ENCODE assay signal across 1 cellular context in the genomic region with DNA sequence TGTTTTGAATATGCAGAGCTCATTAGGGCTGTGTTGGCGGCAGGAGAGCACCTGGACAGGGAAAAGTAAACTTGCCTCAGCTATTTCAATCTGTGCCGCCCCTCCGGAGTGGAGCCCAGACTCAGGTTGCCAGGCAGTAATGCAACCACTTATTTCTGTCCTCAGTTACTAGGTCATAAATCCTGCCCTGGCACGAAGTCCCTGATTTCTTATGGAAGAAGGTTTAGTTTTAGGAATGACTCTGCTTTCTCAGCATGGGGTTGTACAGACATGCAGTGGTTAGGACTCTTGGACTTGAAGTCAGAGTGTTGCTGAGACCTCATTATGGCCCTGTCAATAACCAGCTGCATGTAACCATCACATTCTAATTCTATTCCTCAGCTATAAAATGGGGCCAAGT.
TF ChIP-seq lines count a peak whose summit lies in the region.

No MANE protein-coding gene starts in this region.

TF ChIP-seq in GM23338, 12 proteins besides CTCF, POLR2A, EP300 and RAD21 (continued from another document):
- TF ChIP-seq, protein P1, sequence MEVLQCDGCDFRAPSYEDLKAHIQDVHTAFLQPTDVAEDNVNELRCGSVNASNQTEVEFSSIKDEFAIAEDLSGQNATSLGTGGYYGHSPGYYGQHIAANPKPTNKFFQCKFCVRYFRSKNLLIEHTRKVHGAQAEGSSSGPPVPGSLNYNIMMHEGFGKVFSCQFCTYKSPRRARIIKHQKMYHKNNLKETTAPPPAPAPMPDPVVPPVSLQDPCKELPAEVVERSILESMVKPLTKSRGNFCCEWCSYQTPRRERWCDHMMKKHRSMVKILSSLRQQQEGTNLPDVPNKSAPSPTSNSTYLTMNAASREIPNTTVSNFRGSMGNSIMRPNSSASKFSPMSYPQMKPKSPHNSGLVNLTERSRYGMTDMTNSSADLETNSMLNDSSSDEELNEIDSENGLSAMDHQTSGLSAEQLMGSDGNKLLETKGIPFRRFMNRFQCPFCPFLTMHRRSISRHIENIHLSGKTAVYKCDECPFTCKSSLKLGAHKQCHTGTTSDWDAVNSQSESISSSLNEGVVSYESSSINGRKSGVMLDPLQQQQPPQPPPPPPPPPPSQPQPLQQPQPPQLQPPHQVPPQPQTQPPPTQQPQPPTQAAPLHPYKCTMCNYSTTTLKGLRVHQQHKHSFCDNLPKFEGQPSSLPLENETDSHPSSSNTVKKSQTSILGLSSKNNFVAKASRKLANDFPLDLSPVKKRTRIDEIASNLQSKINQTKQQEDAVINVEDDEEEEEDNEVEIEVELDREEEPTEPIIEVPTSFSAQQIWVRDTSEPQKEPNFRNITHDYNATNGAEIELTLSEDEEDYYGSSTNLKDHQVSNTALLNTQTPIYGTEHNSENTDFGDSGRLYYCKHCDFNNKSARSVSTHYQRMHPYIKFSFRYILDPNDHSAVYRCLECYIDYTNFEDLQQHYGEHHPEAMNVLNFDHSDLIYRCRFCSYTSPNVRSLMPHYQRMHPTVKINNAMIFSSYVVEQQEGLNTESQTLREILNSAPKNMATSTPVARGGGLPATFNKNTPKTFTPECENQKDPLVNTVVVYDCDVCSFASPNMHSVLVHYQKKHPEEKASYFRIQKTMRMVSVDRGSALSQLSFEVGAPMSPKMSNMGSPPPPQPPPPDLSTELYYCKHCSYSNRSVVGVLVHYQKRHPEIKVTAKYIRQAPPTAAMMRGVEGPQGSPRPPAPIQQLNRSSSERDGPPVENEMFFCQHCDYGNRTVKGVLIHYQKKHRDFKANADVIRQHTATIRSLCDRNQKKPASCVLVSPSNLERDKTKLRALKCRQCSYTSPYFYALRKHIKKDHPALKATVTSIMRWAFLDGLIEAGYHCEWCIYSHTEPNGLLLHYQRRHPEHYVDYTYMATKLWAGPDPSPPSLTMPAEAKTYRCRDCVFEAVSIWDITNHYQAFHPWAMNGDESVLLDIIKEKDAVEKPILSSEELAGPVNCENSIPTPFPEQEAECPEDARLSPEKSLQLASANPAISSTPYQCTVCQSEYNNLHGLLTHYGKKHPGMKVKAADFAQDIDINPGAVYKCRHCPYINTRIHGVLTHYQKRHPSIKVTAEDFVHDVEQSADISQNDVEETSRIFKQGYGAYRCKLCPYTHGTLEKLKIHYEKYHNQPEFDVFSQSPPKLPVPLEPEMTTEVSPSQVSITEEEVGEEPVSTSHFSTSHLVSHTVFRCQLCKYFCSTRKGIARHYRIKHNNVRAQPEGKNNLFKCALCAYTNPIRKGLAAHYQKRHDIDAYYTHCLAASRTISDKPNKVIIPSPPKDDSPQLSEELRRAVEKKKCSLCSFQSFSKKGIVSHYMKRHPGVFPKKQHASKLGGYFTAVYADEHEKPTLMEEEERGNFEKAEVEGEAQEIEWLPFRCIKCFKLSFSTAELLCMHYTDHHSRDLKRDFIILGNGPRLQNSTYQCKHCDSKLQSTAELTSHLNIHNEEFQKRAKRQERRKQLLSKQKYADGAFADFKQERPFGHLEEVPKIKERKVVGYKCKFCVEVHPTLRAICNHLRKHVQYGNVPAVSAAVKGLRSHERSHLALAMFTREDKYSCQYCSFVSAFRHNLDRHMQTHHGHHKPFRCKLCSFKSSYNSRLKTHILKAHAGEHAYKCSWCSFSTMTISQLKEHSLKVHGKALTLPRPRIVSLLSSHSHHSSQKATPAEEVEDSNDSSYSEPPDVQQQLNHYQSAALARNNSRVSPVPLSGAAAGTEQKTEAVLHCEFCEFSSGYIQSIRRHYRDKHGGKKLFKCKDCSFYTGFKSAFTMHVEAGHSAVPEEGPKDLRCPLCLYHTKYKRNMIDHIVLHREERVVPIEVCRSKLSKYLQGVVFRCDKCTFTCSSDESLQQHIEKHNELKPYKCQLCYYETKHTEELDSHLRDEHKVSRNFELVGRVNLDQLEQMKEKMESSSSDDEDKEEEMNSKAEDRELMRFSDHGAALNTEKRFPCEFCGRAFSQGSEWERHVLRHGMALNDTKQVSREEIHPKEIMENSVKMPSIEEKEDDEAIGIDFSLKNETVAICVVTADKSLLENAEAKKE (CRISPR knock-in tag; IDR thresholded peaks at IDR 0.05), result no peak
- no peak for TF ChIP-seq JUNB (IDR thresholded peaks at IDR 0.05; ENCODE audit: unreplicated experiment)
- no peak for TF ChIP-seq EZH2phosphoT487 (IDR thresholded peaks at IDR 0.05; ENCODE audit: unreplicated experiment)
- TF ChIP-seq, protein P2, sequence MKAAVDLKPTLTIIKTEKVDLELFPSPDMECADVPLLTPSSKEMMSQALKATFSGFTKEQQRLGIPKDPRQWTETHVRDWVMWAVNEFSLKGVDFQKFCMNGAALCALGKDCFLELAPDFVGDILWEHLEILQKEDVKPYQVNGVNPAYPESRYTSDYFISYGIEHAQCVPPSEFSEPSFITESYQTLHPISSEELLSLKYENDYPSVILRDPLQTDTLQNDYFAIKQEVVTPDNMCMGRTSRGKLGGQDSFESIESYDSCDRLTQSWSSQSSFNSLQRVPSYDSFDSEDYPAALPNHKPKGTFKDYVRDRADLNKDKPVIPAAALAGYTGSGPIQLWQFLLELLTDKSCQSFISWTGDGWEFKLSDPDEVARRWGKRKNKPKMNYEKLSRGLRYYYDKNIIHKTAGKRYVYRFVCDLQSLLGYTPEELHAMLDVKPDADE (IDR thresholded peaks at IDR 0.05), result no peak
